ENCODE assay signal across 8 cellular contexts in the genomic region with DNA sequence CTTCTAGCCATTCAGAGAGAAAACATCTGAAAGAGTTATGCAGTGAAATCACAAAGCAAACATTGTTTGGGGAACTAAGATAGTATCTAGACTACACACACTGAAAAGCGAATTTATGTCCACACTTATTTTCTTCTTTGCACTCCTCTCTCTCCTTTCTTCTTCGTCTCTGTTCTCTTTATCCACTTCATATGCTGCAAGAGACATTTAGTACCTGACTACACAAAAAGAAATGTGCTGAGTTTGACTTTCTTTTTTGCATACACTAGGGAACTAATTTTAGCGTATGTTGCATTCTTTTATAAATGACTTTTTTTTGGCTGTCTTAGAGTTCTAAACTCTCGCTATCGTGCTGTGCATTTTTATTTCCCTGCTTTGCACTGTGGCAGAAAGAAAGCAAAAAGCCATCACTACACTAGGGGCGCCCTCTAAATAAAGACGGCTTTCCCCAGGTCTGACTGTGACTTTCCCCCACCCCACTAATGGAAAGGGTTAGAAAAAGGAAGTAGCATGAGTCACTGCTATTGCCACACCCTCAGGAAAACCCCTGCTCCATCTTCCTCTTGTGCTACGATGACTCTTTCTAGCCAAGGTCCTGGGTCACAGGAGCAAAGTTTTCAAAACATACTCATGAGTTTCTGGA.
DNase-seq lines count a peak whose midpoint lies in the region; ATAC-seq, FAIRE-seq and TF ChIP-seq lines count a peak whose summit lies in the region.

No MANE protein-coding gene starts in this region.

- CTCF ChIA-PET in K562 (lab: Yijun Ruan, JAX; ENCODE audit: low intra/inter-chr PET ratio), result interaction anchor here (0.6 kb wide), 2 partner anchors 157 to 1537 kb away, joined by 3 read pairs; no protein-coding TSS in a partner anchor

- FAIRE-seq in K562 (lab: Jason Lieb, UNC), result peak; percentile 84

- H3K9me1 ChIP-seq in K562 (ENCODE audit: control insufficient read depth, insufficient read depth, low read length), result no peaks in the 10 kb centered on the region

- no peak overlapping the region for H3K9ac ChIP-seq in K562 (ENCODE audit: insufficient read depth in 1 of 2, low read depth in 2 of 2, low read length in 2 of 2)

- no peak overlapping the region for H3K4me3 ChIP-seq in K562

- WGBS in K562 (ENCODE audit: insufficient coverage, low coverage, missing lambda C conversion rate), result 0% methylated on average over 8 of the region's 8 CpGs

- POLR2A ChIA-PET in K562 (lab: Yijun Ruan, JAX), result no interaction called here

- BruUV-seq in K562 (replicated peaks; lab: Mats Ljungman, UMichigan), result no TSS peak

- TF ChIP-seq RAD21 in K562 (CRISPR knock-in tag; conservative IDR thresholded peaks at IDR 0.05 in 1 of 2, IDR thresholded peaks at IDR 0.05 in 1 of 2), result peak; percentile 19 to 50; a peak in 2 of 4 replicates

- no peaks in the 10 kb centered on the region for H4K20me1 ChIP-seq in K562 (replicated peaks; ENCODE audit: control insufficient read depth, insufficient read depth, low read length)

- TF ChIP-seq CTCF in K562 (IDR thresholded peaks at IDR 0.05 in 2 of 3, conservative IDR thresholded peaks at IDR 0.05 in 1 of 3; ENCODE audit: insufficient read depth in 2 of 3, low read depth in 1 of 3, low read length in 3 of 3), result peak; percentile 41 to 66 (median 62); a peak in 5 of 6 replicates

- H3K4me2 ChIP-seq in K562 (ENCODE audit: insufficient read depth, low read length), result peak overlapping the region; percentile 15; the same call in 1 of the 2 replicates

- H3K4me1 ChIP-seq in K562 (replicated peaks in 1 of 2; ENCODE audit: control insufficient read depth in 2 of 2, insufficient read depth in 2 of 2, low read length in 2 of 2), result peaks cover 0 to 4% of the 10 kb centered on the region in 2 experiments; a peak in 1 of 5 replicates

- ATAC-seq in GM21390 (IDR thresholded peaks at IDR 0.05; ENCODE audit: unreplicated experiment), result peak; percentile 98
- peak; percentile 99 for ATAC-seq in K562
- ATAC-seq in left colon, result peak; percentile 86

- no peaks in the 10 kb centered on the region for H3K36me3 ChIP-seq in K562 (ENCODE audit: control insufficient read depth, insufficient read depth, low read length)

- no peaks in the 10 kb centered on the region for H3K79me2 ChIP-seq in K562 (ENCODE audit: control insufficient read depth, insufficient read depth, low read length)

- H3K27me3 ChIP-seq in K562 (ENCODE audit: control insufficient read depth in 2 of 2, insufficient read depth in 2 of 2, low read length in 2 of 2), result peaks cover 3 to 4% of the 10 kb centered on the region in 2 experiments; a peak in 2 of 5 replicates

- H3K9me3 ChIP-seq in K562 (replicated peaks; ENCODE audit: control insufficient read depth, insufficient read depth, low read depth, low read length), result 0 out of 2 replicates have a peak, but pooled peaks cover 3% of the 10 kb centered on the region

- intact Hi-C loops in K562 (cut with micrococcal nuclease) (no loop called here), left colon (cut with DNase I, micrococcal nuclease) (no loop called here)

- 0 out of 2 replicates have a peak overlapping the region, but pooled peaks have one; percentile 10 for H2AFZ ChIP-seq in K562 (ENCODE audit: low read depth, low read length)

- no peak for TF ChIP-seq POLR2A in K562 (conservative IDR thresholded peaks at IDR 0.05)

- in situ Hi-C loops in Caki2 (cut with HindIII; ENCODE audit: low pct_unique_long_range_greater_than_20kb, low sequenced_read_pairs) (no loop called here), K562 (cut with MboI) (no loop called here)

- TF ChIP-seq EP300 in K562 (IDR thresholded peaks at IDR 0.05; ENCODE audit: low read length), result peak; percentile 65

- H3K27ac ChIP-seq in K562 (ENCODE audit: extremely low read depth, low read depth, low read length), result no peak overlapping the region

- DNase-seq in Caki2 (ENCODE audit: low read depth), result peak; percentile 91
- peak; percentile 89 for DNase-seq in HS-27A (ENCODE audit: low read depth)
- peak; percentile 74 for DNase-seq in T1000 (lab: John Stamatoyannopoulos, UW)
- peak; percentile 64 to 77 (median 74) for DNase-seq in K562 (ENCODE audit: extremely low read depth in 1 of 4, low spot score in 3 of 4)
- peak; percentile 25 to 58 for DNase-seq in left colon
- peak; percentile 24 for DNase-seq in stimulated activated CD8-positive, alpha-beta memory T cell treated with anti-CD3 and anti-CD28 coated beads, Interleukin-12 subunit alpha, Interleukin-12 subunit beta, amount 100 ng/mL, for 24 hours (ENCODE audit: extremely low read depth)
- DNase-seq in NCI-H524 treated with DMSO at 0.1 percent for 48 hours (lab: John Stamatoyannopoulos, UW), result no peak

TF ChIP-seq in K562, 482 proteins besides CTCF, POLR2A, EP300 and RAD21 (continues in another document):
- TF ChIP-seq RBFOX2 (IDR thresholded peaks at IDR 0.05; ENCODE audit: low read depth, low read length) (no peak), JUNB (CRISPR knock-in tag; conservative IDR thresholded peaks at IDR 0.05) (peak; percentile 90), ZNF785 (CRISPR knock-in tag; IDR thresholded peaks at IDR 0.05) (no peak), RBM14 (IDR thresholded peaks at IDR 0.05; ENCODE audit: borderline replicate concordance, insufficient read depth, low read depth, low read length) (no peak), MTA1 (IDR thresholded peaks at IDR 0.05; ENCODE audit: borderline replicate concordance) (no peak; the same call in 1 of the 2 replicates), ZBTB33 (CRISPR knock-in tag; IDR thresholded peaks at IDR 0.05) (no peak), ESRRB (CRISPR knock-in tag; IDR thresholded peaks at IDR 0.05; ENCODE audit: borderline replicate concordance) (no peak), STAG1 (CRISPR knock-in tag; IDR thresholded peaks at IDR 0.05; ENCODE audit: borderline replicate concordance) (no peak), CEBPG (CRISPR knock-in tag; IDR thresholded peaks at IDR 0.05) (peak; percentile 90), CEBPG (tag; conservative IDR thresholded peaks at IDR 0.05 in 1 of 2, IDR thresholded peaks at IDR 0.05 in 1 of 2) (peak; percentile 94 to 95), MXD1 (CRISPR knock-in tag; IDR thresholded peaks at IDR 0.05; ENCODE audit: borderline replicate concordance, poor library complexity, severe bottlenecking) (no peak), CREM (IDR thresholded peaks at IDR 0.05; ENCODE audit: low read depth) (peak; percentile 67), TRIM24 (IDR thresholded peaks at IDR 0.05) (peak; percentile 97 to 98), PHTF2 (CRISPR knock-in tag; IDR thresholded peaks at IDR 0.05) (no peak), BDP1 (IDR thresholded peaks at IDR 0.05; ENCODE audit: insufficient read depth, insufficient read length) (no peak), RUNX1 (IDR thresholded peaks at IDR 0.05; ENCODE audit: low read depth) (no peak), ZNF133 (CRISPR knock-in tag; IDR thresholded peaks at IDR 0.05) (no peak), ZNF140 (CRISPR knock-in tag; IDR thresholded peaks at IDR 0.05) (no peak), RNF2 (IDR thresholded peaks at IDR 0.05) (peak; percentile 75; the same call in 1 of the 2 replicates), TCFL5 (CRISPR knock-in tag; conservative IDR thresholded peaks at IDR 0.05) (no peak), NR2C2 (CRISPR knock-in tag; IDR thresholded peaks at IDR 0.05) (no peak), NR2C2 (tag; IDR thresholded peaks at IDR 0.05) (peak; percentile 83), ZFP30 (CRISPR knock-in tag; IDR thresholded peaks at IDR 0.05; ENCODE audit: borderline replicate concordance) (no peak), HNRNPK (IDR thresholded peaks at IDR 0.05; ENCODE audit: low read depth, low read length, poor library complexity, severe bottlenecking) (no peak), CCNT2 (IDR thresholded peaks at IDR 0.05; ENCODE audit: borderline replicate concordance, extremely low read depth, insufficient read length, low read depth, low read length) (no peak), FOS (IDR thresholded peaks at IDR 0.05; ENCODE audit: extremely low read depth, insufficient read length) (peak; percentile 68), HNRNPL (IDR thresholded peaks at IDR 0.05; ENCODE audit: low read depth, low read length) (no peak), SNRNP70 (optimal IDR thresholded peaks at IDR 0.05; ENCODE audit: low read depth, low read length) (no peak)
